ENCODE assay signal across 19 cellular contexts in the genomic region with DNA sequence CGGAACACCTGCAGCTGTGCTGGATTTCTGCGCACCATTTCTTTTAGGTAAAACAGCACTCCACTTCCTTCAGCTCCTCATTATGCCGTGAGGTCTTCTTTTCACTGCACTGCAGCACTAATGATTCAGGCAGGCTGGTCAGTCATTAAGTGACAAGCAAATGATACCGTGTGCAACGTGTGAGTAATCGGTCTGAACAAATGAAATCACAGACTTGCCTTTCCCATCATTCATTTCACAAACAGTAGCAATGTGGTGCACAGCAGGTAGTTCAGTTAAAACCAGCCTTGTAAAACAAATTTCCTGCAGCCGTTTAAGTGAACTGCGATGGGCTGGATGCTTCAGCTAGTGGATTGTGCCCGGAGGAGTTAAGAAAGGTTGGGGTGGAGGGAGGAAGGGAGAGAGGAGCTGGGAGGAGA.
DNase-seq lines count a peak whose midpoint lies in the region; FAIRE-seq and TF ChIP-seq lines count a peak whose summit lies in the region.
"Had no signal": no experiment of that assay in that cellular context is flagged by ENCODE, and none has a peak within 500 bp of the region (broad histone marks: within the 10 kb centered on the region; RNA-seq: fewer than 3 reads in every experiment).

No MANE protein-coding gene starts in this region.

- H3K56ac ChIP-seq in H1 (replicated peaks; ENCODE audit: insufficient read length, low read depth, low read length): no peak overlapping the region

- no peak for TF ChIP-seq RAD21 in H1 (IDR thresholded peaks at IDR 0.05 in 1 of 2, conservative IDR thresholded peaks at IDR 0.05 in 1 of 2; ENCODE audit: low read depth in 2 of 2, low read length in 2 of 2)

- no peak overlapping the region for H2BK20ac ChIP-seq in H1 (ENCODE audit: low read length)

- H3K9me3 ChIP-seq in H1 (ENCODE audit: insufficient read depth in 2 of 2, low read depth in 1 of 2, low read length in 1 of 2) (no peaks in the 10 kb centered on the region), neural progenitor cell (ENCODE audit: low read depth) (no peaks in the 10 kb centered on the region)
- H3K9me3 ChIP-seq: BLaER1, thoracic aorta had no signal

- H3K4me3 Mint-ChIP-seq in neural progenitor cell: peak overlapping the region; percentile 3
- H3K4me3 Mint-ChIP-seq: activated naive CD4-positive, alpha-beta T cell treated with anti-CD3 and anti-CD28 coated beads, Interleukin-2, amount 10 ng/mL, durations not matched to agents 7 days and 5 days; effector memory CD8-positive, alpha-beta T cell; T-helper 17 cell had no signal

- no peak overlapping the region for H2BK5ac ChIP-seq in H1 (ENCODE audit: low read depth, low read length)

- POLR2A ChIA-PET in H1 (lab: Charles Lee; ENCODE audit: partially characterized antibody): interaction anchor here (0.9 kb wide), 1 partner anchor 17 kb away, joined by 3 read pairs; no protein-coding TSS in a partner anchor

- H3K36me3 ChIP-seq in H1 (ENCODE audit: control insufficient read depth in 2 of 4, insufficient read depth in 4 of 4, low read length in 3 of 4) (no peaks in the 10 kb centered on the region), neural progenitor cell (no peaks in the 10 kb centered on the region)
- H3K36me3 ChIP-seq: BLaER1, cardiac muscle cell, thoracic aorta had no signal

- H2BK120ac ChIP-seq in H1 (replicated peaks; ENCODE audit: low read depth, low read length): no peak overlapping the region

- no peak for TF ChIP-seq CTCF in H1 (IDR thresholded peaks at IDR 0.05; ENCODE audit: control extremely low read depth in 1 of 3, insufficient read depth in 1 of 3, low read depth in 1 of 3, low read length in 3 of 3)
- no peak for TF ChIP-seq CTCF in neural progenitor cell (IDR thresholded peaks at IDR 0.05)

- no peak for TF ChIP-seq POLR2A in H1 (IDR thresholded peaks at IDR 0.05; ENCODE audit: control extremely low read depth in 1 of 2, low read depth in 2 of 2, low read length in 2 of 2)

- peaks cover 16% of the 10 kb centered on the region for H3F3A ChIP-seq in neural progenitor cell (ENCODE audit: low read depth)

- H4K91ac ChIP-seq in H1 (replicated peaks; ENCODE audit: insufficient read length, low read length): no peak overlapping the region

- DNase-seq in HCEC 1CT (peak; percentile 6), NCI-H2227 treated with DMSO at 0.1 percent for 48 hours (lab: John Stamatoyannopoulos, UW) (peak; percentile 82), H1 (ENCODE audit: low read depth in 1 of 2, low spot score in 2 of 2) (no peak), neural progenitor cell (ENCODE audit: low spot score) (peak; percentile 40), GDM1 (lab: John Stamatoyannopoulos, UW) (no peak), ureter (ENCODE audit: low spot score) (no peak), T-helper 2 cell (no peak), DMS79 (lab: John Stamatoyannopoulos, UW) (no peak)
- DNase-seq: activated naive CD4-positive, alpha-beta T cell treated with anti-CD3 and anti-CD28 coated beads, Interleukin-2, amount 10 ng/mL, durations not matched to agents 7 days and 5 days; DMS153; effector memory CD8-positive, alpha-beta T cell; SHP77; stimulated activated CD4-positive, alpha-beta T cell treated with anti-CD3 and anti-CD28 coated beads, Interleukin-4, amount 100 ng/mL, for 1 hour; T-helper 17 cell had no signal

- H2BK15ac ChIP-seq in H1 (ENCODE audit: low read length): no peak overlapping the region

- H3K79me2 ChIP-seq in H1 (ENCODE audit: control insufficient read depth in 1 of 2, insufficient read depth in 2 of 2, low read length in 2 of 2) (no peaks in the 10 kb centered on the region), neural progenitor cell (ENCODE audit: low read depth) (no peaks in the 10 kb centered on the region)

- no peak overlapping the region for H3K4ac ChIP-seq in H1 (replicated peaks; ENCODE audit: insufficient read length, low read depth, low read length)

- peaks cover 26% of the 10 kb centered on the region for H3K4me1 Mint-ChIP-seq in neural progenitor cell
- H3K4me1 Mint-ChIP-seq: activated naive CD4-positive, alpha-beta T cell treated with anti-CD3 and anti-CD28 coated beads, Interleukin-2, amount 10 ng/mL, durations not matched to agents 7 days and 5 days; T-helper 17 cell had no signal

- H3K9me3 Mint-ChIP-seq in neural progenitor cell: no peaks in the 10 kb centered on the region
- H3K9me3 Mint-ChIP-seq: activated naive CD4-positive, alpha-beta T cell treated with anti-CD3 and anti-CD28 coated beads, Interleukin-2, amount 10 ng/mL, durations not matched to agents 7 days and 5 days; effector memory CD8-positive, alpha-beta T cell had no signal

- H3K4me2 ChIP-seq in H1 (ENCODE audit: insufficient read depth in 1 of 2, low read depth in 2 of 2, low read length in 2 of 2) (no peak overlapping the region), neural progenitor cell (peak overlapping the region; percentile 39)
- H3K4me2 ChIP-seq: BLaER1 had no signal

- CTCF ChIA-PET in H1 (lab: Charles Lee; ENCODE audit: partially characterized antibody): interaction anchor here (1.0 to 1.3 kb wide), 3 partner anchors 17 to 546 kb away, joined by 3 to 4 read pairs (median 3); no protein-coding TSS in a partner anchor

- H3K79me1 ChIP-seq in H1 (ENCODE audit: low read depth, low read length): no peaks in the 10 kb centered on the region

- no peak overlapping the region for H2AK5ac ChIP-seq in H1 (ENCODE audit: low read depth, low read length)

- peaks cover 0 to 4% (median 2%) of the 10 kb centered on the region in 4 experiments; a peak in 3 of 7 replicates for H3K4me1 ChIP-seq in H1 (replicated peaks in 1 of 4; ENCODE audit: control insufficient read depth in 3 of 4, insufficient read depth in 4 of 4, low read length in 3 of 4)
- peaks cover 18% of the 10 kb centered on the region for H3K4me1 ChIP-seq in neural progenitor cell
- H3K4me1 ChIP-seq: BLaER1 had no signal

- H3K23me2 ChIP-seq in H1 (ENCODE audit: low read depth, low read length): no peaks in the 10 kb centered on the region

- whole genome bisulfite sequencing in H1 (ENCODE audit: extremely low coverage in 1 of 2, insufficient coverage in 1 of 2, insufficient read length in 1 of 2, insufficient replicate concordance in 2 of 2, low coverage in 1 of 2, low lambda C conversion rate in 2 of 2, missing lambda C conversion rate in 1 of 2), 2 experiments: 79% methylated on average over 9 of the region's 9 CpGs; no CpG with 5 or more reads in 1 of the 2 experiments

- no peak overlapping the region for H3K18ac ChIP-seq in H1 (ENCODE audit: extremely low read depth, low read length)

- H3K27me3 Mint-ChIP-seq in neural progenitor cell (ENCODE audit: insufficient read depth, low read depth): peaks cover 5% of the 10 kb centered on the region

- H2BK12ac ChIP-seq in H1 (ENCODE audit: low read depth, low read length): no peak overlapping the region

- no peak for TF ChIP-seq EP300 in H1 (IDR thresholded peaks at IDR 0.05; ENCODE audit: borderline replicate concordance in 1 of 2, low read depth in 2 of 2, low read length in 2 of 2)

- H4K20me1 ChIP-seq in H1 (replicated peaks in 1 of 2; ENCODE audit: control insufficient read depth in 1 of 2, insufficient read depth in 2 of 2, low read length in 2 of 2): no peaks in the 10 kb centered on the region
- no peaks in the 10 kb centered on the region for H4K20me1 ChIP-seq in neural progenitor cell (ENCODE audit: low read depth)
- H4K20me1 ChIP-seq: BLaER1 had no signal

- H3K14ac ChIP-seq in H1 (ENCODE audit: insufficient read length): no peak overlapping the region

- H4K8ac ChIP-seq in H1 (ENCODE audit: extremely low read depth, insufficient read depth, low read length): no peak overlapping the region

- H4K5ac ChIP-seq in H1 (ENCODE audit: insufficient read length, low read depth, low read length): no peak overlapping the region

- H3K23ac ChIP-seq in H1 (ENCODE audit: insufficient read length): no peak overlapping the region

- H3K4me3 ChIP-seq in H1 (ENCODE audit: extremely low read depth in 1 of 4, insufficient read depth in 2 of 4, low read depth in 3 of 4, low read length in 4 of 4) (no peak overlapping the region), neural progenitor cell (no peak overlapping the region)
- H3K4me3 ChIP-seq: BLaER1, cardiac muscle cell, thoracic aorta had no signal

- H3K27ac ChIP-seq in H1 (ENCODE audit: low read depth, low read length) (no peak overlapping the region), neural progenitor cell (peak overlapping the region; percentile 38)
- H3K27ac ChIP-seq: BLaER1, cardiac muscle cell, thoracic aorta had no signal

- peak overlapping the region; percentile 87 for H2AFZ ChIP-seq in H1 (ENCODE audit: low read length)
- H2AFZ ChIP-seq in neural progenitor cell (replicated peaks): peak overlapping the region; percentile 90

- FAIRE-seq in H1 (lab: Jason Lieb, UNC): peak; percentile 13
- FAIRE-seq: frontal cortex, HTR-8/SVneo had no signal

- no peaks in the 10 kb centered on the region for H3K27me3 ChIP-seq in H1 (replicated peaks in 1 of 4; ENCODE audit: control insufficient read depth in 3 of 4, extremely low read depth in 1 of 4, insufficient read depth in 3 of 4, low read length in 3 of 4)
- H3K27me3 ChIP-seq in neural progenitor cell: no peaks in the 10 kb centered on the region
- H3K27me3 ChIP-seq: BLaER1 had no signal

- H3K36me3 Mint-ChIP-seq in neural progenitor cell: no peaks in the 10 kb centered on the region
- H3K36me3 Mint-ChIP-seq: activated naive CD4-positive, alpha-beta T cell treated with anti-CD3 and anti-CD28 coated beads, Interleukin-2, amount 10 ng/mL, durations not matched to agents 7 days and 5 days had no signal

- H3K9ac ChIP-seq in H1 (replicated peaks in 1 of 4; ENCODE audit: extremely low read depth in 1 of 4, low read depth in 3 of 4, low read length in 3 of 4): no peak overlapping the region
- H3K9ac ChIP-seq in neural progenitor cell: no peak overlapping the region
- H3K9ac ChIP-seq: BLaER1 had no signal

- H3K27ac Mint-ChIP-seq in neural progenitor cell: no peak overlapping the region
- H3K27ac Mint-ChIP-seq: activated naive CD4-positive, alpha-beta T cell treated with anti-CD3 and anti-CD28 coated beads, Interleukin-2, amount 10 ng/mL, durations not matched to agents 7 days and 5 days; effector memory CD8-positive, alpha-beta T cell; T-helper 17 cell had no signal

TF ChIP-seq in H1, 55 proteins besides CTCF, POLR2A, EP300 and RAD21 (continues in another document):
- TF ChIP-seq JUND (IDR thresholded peaks at IDR 0.05; ENCODE audit: low read length) (no peak), RBBP5 (IDR thresholded peaks at IDR 0.05; ENCODE audit: borderline replicate concordance, low read depth, low read length) (no peak), SIX5 (IDR thresholded peaks at IDR 0.05; ENCODE audit: low read depth, low read length) (no peak), TBP (IDR thresholded peaks at IDR 0.05; ENCODE audit: low read depth, low read length) (no peak), TEAD4 (IDR thresholded peaks at IDR 0.05; ENCODE audit: low read depth, low read length) (no peak), JUN (IDR thresholded peaks at IDR 0.05; ENCODE audit: low read depth, low read length) (no peak), SP1 (IDR thresholded peaks at IDR 0.05; ENCODE audit: low read depth, low read length) (no peak), CREB1 (IDR thresholded peaks at IDR 0.05) (no peak), SP2 (IDR thresholded peaks at IDR 0.05; ENCODE audit: low read length) (no peak), TCF12 (IDR thresholded peaks at IDR 0.05; ENCODE audit: low read depth, low read length) (no peak), BACH1 (IDR thresholded peaks at IDR 0.05; ENCODE audit: low read length) (no peak)

Comparison
In these comparisons a context has a peak if more than half of its experiments do, and no peak if none do; other contexts are left out.
1. DNase-seq: peak in HCEC 1CT (single experiment), NCI-H2227 treated with DMSO at 0.1 percent for 48 hours (single experiment) and neural progenitor cell (single experiment); none in H1 (0 of 2), GDM1 (single experiment), ureter (single experiment), T-helper 2 cell (0 of 5) and DMS79 (single experiment).